In the genomic region with DNA sequence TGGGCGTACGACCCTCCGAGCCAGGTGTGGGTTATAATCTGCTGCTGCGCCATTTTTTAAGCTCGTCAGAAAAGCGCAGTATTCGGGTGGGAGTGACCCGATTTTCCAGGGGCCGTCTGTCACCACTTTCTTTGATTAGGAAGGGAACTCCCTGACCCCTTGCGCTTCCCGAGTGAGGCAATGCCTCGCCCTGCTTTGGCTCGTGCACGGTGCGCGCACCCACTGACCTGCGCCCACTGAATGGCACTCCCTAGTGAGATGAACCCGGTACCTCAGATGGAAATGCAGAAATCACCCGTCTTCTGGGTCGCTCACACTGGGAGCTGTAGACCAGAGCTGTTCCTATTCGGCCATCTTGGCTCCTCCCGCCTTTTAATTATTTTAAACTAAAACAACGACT, we compare ENCODE assay signal across 8 cellular contexts.
DNase-seq lines count a peak whose midpoint lies in the region; ATAC-seq, FAIRE-seq and TF ChIP-seq lines count a peak whose summit lies in the region.
"Not testable (repeated sequence)": the region's sequence is repeated elsewhere in the genome, so short reads cannot be mapped to it uniquely, and the experiment has no call there.

No MANE protein-coding gene starts in this region.

- H3K4me1 Mint-ChIP-seq in activated CD8-positive, alpha-beta T cell treated with anti-CD3 and anti-CD28 coated beads, Interleukin-2, amount 10 ng/mL, durations not matched to agents 7 days and 5 days (ENCODE audit: low read depth), result not testable (repeated sequence)
- peaks cover 28% of the 10 kb centered on the region for H3K4me1 Mint-ChIP-seq in neural crest cell

- not testable (repeated sequence) for H3K36me3 Mint-ChIP-seq in activated CD8-positive, alpha-beta T cell treated with anti-CD3 and anti-CD28 coated beads, Interleukin-2, amount 10 ng/mL, durations not matched to agents 7 days and 5 days (ENCODE audit: low read depth); neural crest cell (ENCODE audit: low read depth)

- POLR2A ChIA-PET in activated CD8-positive, alpha-beta T cell treated with anti-CD3 and anti-CD28 coated beads, Interleukin-2, amount 10 ng/mL, durations not matched to agents 7 days and 5 days (lab: Charles Lee), result not testable (repeated sequence)

- H3K36me3 ChIP-seq in bronchial epithelial cell (ENCODE audit: control insufficient read depth, insufficient read depth, low read length); kidney epithelial cell (ENCODE audit: control insufficient read depth, insufficient read depth, low read length); stomach: not testable (repeated sequence)

- peak overlapping the region; percentile 9 for H3K4me3 ChIP-seq in bronchial epithelial cell (ENCODE audit: low read depth, low read length)
- peak overlapping the region; percentile 33 for H3K4me3 ChIP-seq in fibroblast of pulmonary artery (replicated peaks; ENCODE audit: low read depth, low read length)
- peak overlapping the region; percentile 29 for H3K4me3 ChIP-seq in kidney epithelial cell (ENCODE audit: low read depth, low read length)
- peak overlapping the region; percentile 30 to 43 (median 32) for H3K4me3 ChIP-seq in stomach

- not testable (repeated sequence) for H3K27me3 Mint-ChIP-seq in activated CD8-positive, alpha-beta T cell treated with anti-CD3 and anti-CD28 coated beads, Interleukin-2, amount 10 ng/mL, durations not matched to agents 7 days and 5 days (ENCODE audit: low read depth); neural crest cell (ENCODE audit: low read depth)

- not testable (repeated sequence) for H3K27ac Mint-ChIP-seq in activated CD8-positive, alpha-beta T cell treated with anti-CD3 and anti-CD28 coated beads, Interleukin-2, amount 10 ng/mL, durations not matched to agents 7 days and 5 days
- H3K27ac Mint-ChIP-seq in neural crest cell (ENCODE audit: unreplicated experiment), result peak overlapping the region; percentile 99

- not testable (repeated sequence) for H3K4me1 ChIP-seq in stomach

- intact Hi-C loops in stomach (cut with DNase I; ENCODE audit: low total_unique reads), result not testable (repeated sequence)

- not testable (repeated sequence) for ATAC-seq in activated CD8-positive, alpha-beta T cell treated with anti-CD3 and anti-CD28 coated beads, Interleukin-2, amount 10 ng/mL, durations not matched to agents 7 days and 5 days

- H3K4me3 Mint-ChIP-seq in activated CD8-positive, alpha-beta T cell treated with anti-CD3 and anti-CD28 coated beads, Interleukin-2, amount 10 ng/mL, durations not matched to agents 7 days and 5 days, result peak overlapping the region; percentile 53
- peak overlapping the region; percentile 90 for H3K4me3 Mint-ChIP-seq in neural crest cell

- CTCF ChIA-PET in activated CD8-positive, alpha-beta T cell treated with anti-CD3 and anti-CD28 coated beads, Interleukin-2, amount 10 ng/mL, durations not matched to agents 7 days and 5 days (lab: Charles Lee), result not testable (repeated sequence)

- not testable (repeated sequence) for TF ChIP-seq EP300 in stomach (IDR thresholded peaks at IDR 0.05)

- not testable (repeated sequence) for TF ChIP-seq POLR2A in stomach (IDR thresholded peaks at IDR 0.05)

- WGBS in stomach, 5 donors, result 25 to 61% (median 42%) methylated on average over 21 to 23 of the region's 23 CpGs

- H3K27me3 ChIP-seq in bronchial epithelial cell (ENCODE audit: control insufficient read depth, insufficient read depth, low read length); kidney epithelial cell (ENCODE audit: control insufficient read depth, insufficient read depth, low read length); stomach: not testable (repeated sequence)

- DNase-seq in DMS53 (lab: John Stamatoyannopoulos, UW) (peak; percentile 54), NCI-H526 (lab: John Stamatoyannopoulos, UW) (peak; percentile 11 to 35), neural crest cell (ENCODE audit: low read depth, low spot score) (peak; percentile 20)
- DNase-seq in activated CD8-positive, alpha-beta T cell treated with anti-CD3 and anti-CD28 coated beads, Interleukin-2, amount 10 ng/mL, durations not matched to agents 7 days and 5 days; bronchial epithelial cell (ENCODE audit: low read depth); fibroblast of pulmonary artery (ENCODE audit: low read depth); kidney epithelial cell (ENCODE audit: low read depth); stomach: not testable (repeated sequence)

- TF ChIP-seq CTCF in bronchial epithelial cell (IDR thresholded peaks at IDR 0.05; ENCODE audit: insufficient read depth, low read length, severe bottlenecking); fibroblast of pulmonary artery (IDR thresholded peaks at IDR 0.05; ENCODE audit: low read length, missing control alignments); kidney epithelial cell (IDR thresholded peaks at IDR 0.05; ENCODE audit: insufficient read depth, low read length, poor library complexity, severe bottlenecking); neural crest cell (conservative IDR thresholded peaks at IDR 0.05); stomach (IDR thresholded peaks at IDR 0.05): not testable (repeated sequence)

- H3K9me3 Mint-ChIP-seq in activated CD8-positive, alpha-beta T cell treated with anti-CD3 and anti-CD28 coated beads, Interleukin-2, amount 10 ng/mL, durations not matched to agents 7 days and 5 days (ENCODE audit: insufficient read depth); neural crest cell: not testable (repeated sequence)

- not testable (repeated sequence) for H3K9me3 ChIP-seq in stomach

- peak overlapping the region in 2 of 5 donors; percentile 25 to 46 for H3K27ac ChIP-seq in stomach

- FAIRE-seq in bronchial epithelial cell (lab: Jason Lieb, UNC), result not testable (repeated sequence)
